Comparison of ENCODE assay signal across 1 cellular context in genomic region chr4:8308856-8309771, GRCh38.
TF ChIP-seq lines count a peak whose summit lies in the region.

No MANE protein-coding gene starts in this region.

TF ChIP-seq in HepG2, 621 proteins besides CTCF, POLR2A, EP300 and RAD21 (continued from another document):
- TF ChIP-seq FOXA1 (IDR thresholded peaks at IDR 0.05) (no peak), FOXA1 (CRISPR knock-in tag; IDR thresholded peaks at IDR 0.05) (0 out of 2 replicates have a peak, but pooled peaks have one; percentile 18), STAG1 (CRISPR knock-in tag; IDR thresholded peaks at IDR 0.05) (0 out of 2 replicates have a peak, but pooled peaks have one; percentile 11), ZSCAN20 (CRISPR knock-in tag; IDR thresholded peaks at IDR 0.05; ENCODE audit: borderline replicate concordance) (no peak), KLF6 (CRISPR knock-in tag; IDR thresholded peaks at IDR 0.05) (no peak), SIX4 (CRISPR knock-in tag; IDR thresholded peaks at IDR 0.05) (no peak)
